18 cellular contexts compared by ENCODE assay signal in the genomic region with DNA sequence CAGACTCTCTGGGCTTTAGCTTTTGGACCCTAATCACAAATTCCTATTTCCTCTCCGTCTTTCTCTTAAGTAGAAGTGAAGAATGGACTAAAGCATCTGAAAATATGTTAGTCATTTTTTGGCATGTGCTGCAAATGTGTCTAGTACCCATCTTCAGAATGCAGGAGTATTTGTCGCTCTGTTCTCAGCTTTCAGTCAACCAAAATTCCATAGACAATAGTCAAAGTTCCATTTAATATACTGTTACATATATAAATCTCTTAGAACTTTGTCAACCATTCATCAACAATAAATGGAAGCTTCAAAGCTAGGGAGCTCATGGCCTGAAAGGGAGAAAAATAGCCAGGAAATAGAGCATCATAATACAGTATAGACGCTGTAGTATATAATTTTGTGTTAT.
"Had no signal": no experiment of that assay in that cellular context is flagged by ENCODE, and none has a peak within 500 bp of the region (broad histone marks: within the 10 kb centered on the region; RNA-seq: fewer than 3 reads in every experiment).

No MANE protein-coding gene starts in this region.

- H3K36me3 Mint-ChIP-seq: immature natural killer cell, memory B cell, natural killer cell had no signal

- H3K36me3 ChIP-seq: left ventricle myocardium inferior, lower lobe of right lung had no signal

- H3K27ac Mint-ChIP-seq: immature natural killer cell, memory B cell, mesothelial cell of epicardium, natural killer cell had no signal

- DNase-seq: cortex of kidney; dorsolateral prefrontal cortex; effector CD8-positive, alpha-beta T cell; foreskin keratinocyte; immature natural killer cell; kidney; left cardiac atrium; left ventricle myocardium inferior; lower lobe of right lung; natural killer cell; posterior cingulate gyrus; stimulated activated CD4-positive, alpha-beta T cell treated with anti-CD3 and anti-CD28 coated beads, Interleukin-2, amount 100 ng/mL, for 48 hours; stimulated activated naive CD4-positive, alpha-beta T cell treated with Interleukin-2 at 50 U/mL for 16 hours had no signal

- H3K27me3 Mint-ChIP-seq: memory B cell had no signal

- H3K4me3 ChIP-seq: dorsolateral prefrontal cortex, left ventricle myocardium inferior, lower lobe of right lung, smooth muscle cell had no signal

- H3K27ac ChIP-seq: dorsolateral prefrontal cortex, foreskin keratinocyte, left ventricle myocardium inferior, lower lobe of right lung had no signal

- H3K4me2 ChIP-seq: smooth muscle cell had no signal

- H3K4me1 ChIP-seq: lower lobe of right lung had no signal

- H3K4me3 Mint-ChIP-seq: immature natural killer cell, memory B cell, mesothelial cell of epicardium, natural killer cell, neural crest cell had no signal

- FAIRE-seq: kidney, urothelium cell line had no signal

- H3K27me3 ChIP-seq: foreskin keratinocyte had no signal

- H3K9me3 ChIP-seq: left ventricle myocardium inferior, lower lobe of right lung had no signal

- H3K4me1 Mint-ChIP-seq: immature natural killer cell, memory B cell, natural killer cell had no signal

- ATAC-seq: foreskin keratinocyte, left cardiac atrium, lower lobe of right lung, natural killer cell had no signal
